ENCODE assay signal across 1 cellular context in the genomic region with DNA sequence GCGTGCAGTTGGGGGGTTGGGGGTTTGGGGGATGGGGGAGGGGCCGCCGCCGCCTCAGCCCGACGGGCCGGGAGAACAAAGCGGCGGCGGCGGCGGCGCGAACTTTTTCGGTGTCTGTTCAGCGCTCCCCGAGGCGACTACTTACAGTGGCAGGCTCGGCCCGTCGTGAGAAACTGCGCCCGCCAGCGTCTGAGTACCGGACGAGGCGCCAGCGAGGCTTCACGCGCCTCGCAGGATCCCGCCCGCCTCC.
TF ChIP-seq lines count a peak whose summit lies in the region.

No MANE protein-coding gene starts in this region.

TF ChIP-seq in endothelial cell of umbilical vein, 7 proteins besides CTCF, POLR2A, EP300 and RAD21 (continued from another document):
- peak; percentile 35 for TF ChIP-seq MAX (IDR thresholded peaks at IDR 0.05; ENCODE audit: insufficient read depth, insufficient read length)
- TF ChIP-seq MYC (IDR thresholded peaks at IDR 0.05; ENCODE audit: low read depth, low read length): no peak
- peak; percentile 73 for TF ChIP-seq POLR2AphosphoS5 (IDR thresholded peaks at IDR 0.05; ENCODE audit: insufficient read depth, low read depth, low read length)
